In the genomic region with DNA sequence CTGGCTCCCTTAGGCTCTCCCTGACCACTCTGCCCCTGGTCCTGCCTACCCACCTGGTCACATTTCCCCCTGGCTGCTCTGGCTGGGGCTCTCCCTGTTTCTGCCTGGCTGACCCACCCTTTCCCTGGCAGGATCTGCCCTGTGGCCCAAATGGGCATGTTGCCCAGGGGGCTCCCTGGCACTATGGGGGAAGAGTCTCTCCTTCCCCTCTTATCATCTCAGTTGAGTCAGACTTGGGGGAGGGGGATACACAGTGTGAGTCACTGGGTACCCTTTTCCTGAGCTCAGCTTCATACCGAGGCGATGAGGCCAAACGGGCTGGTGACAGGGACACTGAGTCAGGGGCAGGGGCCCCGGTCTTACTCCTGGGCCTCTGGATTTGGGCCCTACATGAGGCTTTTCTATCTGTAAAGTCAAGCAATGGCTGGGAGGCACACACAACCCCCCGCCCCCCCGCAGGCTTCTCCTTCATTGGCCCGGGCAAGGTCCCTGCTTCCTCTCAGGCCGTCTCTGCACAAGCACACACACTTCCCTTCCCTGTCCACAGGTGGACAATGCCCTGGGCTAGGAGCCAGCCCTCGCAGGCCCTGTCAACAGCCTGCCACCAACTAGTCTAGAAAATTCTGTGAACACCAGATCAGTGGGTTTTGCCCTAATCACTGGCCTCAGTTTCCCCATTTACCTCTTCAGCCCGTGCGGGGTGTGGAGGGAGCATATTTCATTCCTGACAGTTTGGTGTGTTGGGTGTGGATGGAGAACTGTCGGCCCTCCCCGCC, we compare ENCODE assay signal across 9 cellular contexts. TPM values are rescaled to one million over a fixed set of nuclear protein-coding genes. Genes with fewer than 3 reads are reported as not detected.
DNase-seq lines count a peak whose midpoint lies in the region; ATAC-seq and TF ChIP-seq lines count a peak whose summit lies in the region.
"Had no signal": no experiment of that assay in that cellular context is flagged by ENCODE, and none has a peak within 500 bp of the region (broad histone marks: within the 10 kb centered on the region; RNA-seq: fewer than 3 reads in every experiment).

No MANE protein-coding gene starts in this region.

- no peak overlapping the region for H3K27ac Mint-ChIP-seq in activated CD8-positive, alpha-beta T cell treated with anti-CD3 and anti-CD28 coated beads for 36 hours
- no peak overlapping the region for H3K27ac Mint-ChIP-seq in activated CD8-positive, alpha-beta T cell treated with anti-CD3 and anti-CD28 coated beads, Interleukin-2, amount 10 ng/mL, durations not matched to agents 7 days and 5 days

- POLR2A ChIA-PET in activated CD8-positive, alpha-beta T cell treated with anti-CD3 and anti-CD28 coated beads for 36 hours (lab: Charles Lee), result no interaction called here
- POLR2A ChIA-PET in activated CD8-positive, alpha-beta T cell treated with anti-CD3 and anti-CD28 coated beads, Interleukin-2, amount 10 ng/mL, durations not matched to agents 7 days and 5 days (lab: Charles Lee), result no interaction called here

- H3K36me3 Mint-ChIP-seq in activated CD8-positive, alpha-beta T cell treated with anti-CD3 and anti-CD28 coated beads for 36 hours (ENCODE audit: low read depth), result no peaks in the 10 kb centered on the region
- no peaks in the 10 kb centered on the region for H3K36me3 Mint-ChIP-seq in activated CD8-positive, alpha-beta T cell treated with anti-CD3 and anti-CD28 coated beads, Interleukin-2, amount 10 ng/mL, durations not matched to agents 7 days and 5 days (ENCODE audit: low read depth)

- peaks cover 38% of the 10 kb centered on the region for H3K27me3 Mint-ChIP-seq in activated CD8-positive, alpha-beta T cell treated with anti-CD3 and anti-CD28 coated beads for 36 hours
- H3K27me3 Mint-ChIP-seq in activated CD8-positive, alpha-beta T cell treated with anti-CD3 and anti-CD28 coated beads, Interleukin-2, amount 10 ng/mL, durations not matched to agents 7 days and 5 days (ENCODE audit: low read depth), result peaks cover 34% of the 10 kb centered on the region

- H3K36me3 ChIP-seq in ascending aorta (no peaks in the 10 kb centered on the region), kidney epithelial cell (ENCODE audit: control insufficient read depth, insufficient read depth, low read length) (no peaks in the 10 kb centered on the region), upper lobe of left lung (no peaks in the 10 kb centered on the region)

- H3K4me1 ChIP-seq in ascending aorta (peaks cover 11 to 37% of the 10 kb centered on the region in 2 donors), upper lobe of left lung (peaks cover 20 to 45% (median 28%) of the 10 kb centered on the region in 4 donors)

- H3K27me3 ChIP-seq in ascending aorta, result no peaks in the 10 kb centered on the region
- no peaks in the 10 kb centered on the region for H3K27me3 ChIP-seq in kidney epithelial cell (ENCODE audit: control insufficient read depth, insufficient read depth, low read length)
- peaks cover 0 to 39% (median 18%) of the 10 kb centered on the region in 4 donors for H3K27me3 ChIP-seq in upper lobe of left lung

- H3K9me3 ChIP-seq in ascending aorta (no peaks in the 10 kb centered on the region), upper lobe of left lung (no peaks in the 10 kb centered on the region)

- WGBS in upper lobe of left lung, 2 donors, result 34 to 49% methylated on average over 6 to 9 of the region's 13 CpGs

- no peak for TF ChIP-seq POLR2A in upper lobe of left lung (IDR thresholded peaks at IDR 0.05)

- peaks cover 15% of the 10 kb centered on the region for H3K4me1 Mint-ChIP-seq in activated CD8-positive, alpha-beta T cell treated with anti-CD3 and anti-CD28 coated beads for 36 hours (ENCODE audit: low read depth)
- peaks cover 17% of the 10 kb centered on the region for H3K4me1 Mint-ChIP-seq in activated CD8-positive, alpha-beta T cell treated with anti-CD3 and anti-CD28 coated beads, Interleukin-2, amount 10 ng/mL, durations not matched to agents 7 days and 5 days (ENCODE audit: low read depth)

- CTCF ChIA-PET in activated CD8-positive, alpha-beta T cell treated with anti-CD3 and anti-CD28 coated beads for 36 hours (lab: Charles Lee), result no interaction called here
- CTCF ChIA-PET in activated CD8-positive, alpha-beta T cell treated with anti-CD3 and anti-CD28 coated beads, Interleukin-2, amount 10 ng/mL, durations not matched to agents 7 days and 5 days (lab: Charles Lee), result interaction anchor here (1.1 kb wide), 1 partner anchor 13 kb away, joined by 3 read pairs; no protein-coding TSS in a partner anchor

- TF ChIP-seq CTCF in activated CD8-positive, alpha-beta T cell treated with anti-CD3 and anti-CD28 coated beads for 36 hours (IDR thresholded peaks at IDR 0.05), result no peak
- TF ChIP-seq CTCF in ascending aorta (IDR thresholded peaks at IDR 0.05), result no peak
- TF ChIP-seq CTCF in kidney epithelial cell (IDR thresholded peaks at IDR 0.05; ENCODE audit: insufficient read depth, low read length, poor library complexity, severe bottlenecking), result no peak
- TF ChIP-seq CTCF in upper lobe of left lung (IDR thresholded peaks at IDR 0.05), result no peak

- no peaks in the 10 kb centered on the region for H3K9me3 Mint-ChIP-seq in activated CD8-positive, alpha-beta T cell treated with anti-CD3 and anti-CD28 coated beads for 36 hours
- H3K9me3 Mint-ChIP-seq in activated CD8-positive, alpha-beta T cell treated with anti-CD3 and anti-CD28 coated beads, Interleukin-2, amount 10 ng/mL, durations not matched to agents 7 days and 5 days (ENCODE audit: insufficient read depth), result no peaks in the 10 kb centered on the region

- DNase-seq in activated CD8-positive, alpha-beta T cell treated with anti-CD3 and anti-CD28 coated beads for 36 hours, result peak; percentile 16
- DNase-seq in activated CD8-positive, alpha-beta T cell treated with anti-CD3 and anti-CD28 coated beads, Interleukin-2, amount 10 ng/mL, durations not matched to agents 7 days and 5 days, result no peak
- DNase-seq in ascending aorta (ENCODE audit: low spot score in 2 of 2) (peak in 1 of 2 donors; percentile 80), kidney epithelial cell (ENCODE audit: low read depth) (no peak), upper lobe of left lung (no peak)
- DNase-seq: DND-41 had no signal

- intact Hi-C loops in activated CD8-positive, alpha-beta T cell treated with anti-CD3 and anti-CD28 coated beads for 36 hours (cut with micrococcal nuclease), result no loop called here
- intact Hi-C loops in ascending aorta (cut with DNase I), result loop anchor here (2.0 to 5.0 kb wide), 4 partner anchors 33 to 998 kb away; a partner anchor contains a TSS

- H3K4me3 ChIP-seq in ascending aorta (peak overlapping the region; percentile 71 to 88), kidney epithelial cell (ENCODE audit: low read depth, low read length) (peak overlapping the region; percentile 24), upper lobe of left lung (peak overlapping the region in 3 of 4 donors; percentile 38 to 47 (median 45))

- no peak for TF ChIP-seq EP300 in upper lobe of left lung (IDR thresholded peaks at IDR 0.05)

- no peak overlapping the region for H3K4me3 Mint-ChIP-seq in activated CD8-positive, alpha-beta T cell treated with anti-CD3 and anti-CD28 coated beads for 36 hours
- no peak overlapping the region for H3K4me3 Mint-ChIP-seq in activated CD8-positive, alpha-beta T cell treated with anti-CD3 and anti-CD28 coated beads, Interleukin-2, amount 10 ng/mL, durations not matched to agents 7 days and 5 days

- H3K27ac ChIP-seq in ascending aorta (peak overlapping the region; percentile 92 to 95), upper lobe of left lung (peak overlapping the region in 1 of 4 donors; percentile 35)

- no peak for ATAC-seq in activated CD8-positive, alpha-beta T cell treated with anti-CD3 and anti-CD28 coated beads for 36 hours
- ATAC-seq in activated CD8-positive, alpha-beta T cell treated with anti-CD3 and anti-CD28 coated beads, Interleukin-2, amount 10 ng/mL, durations not matched to agents 7 days and 5 days, result no peak
- ATAC-seq in upper lobe of left lung (ENCODE audit: low FRiP score in 2 of 2) (no peak), GM21423 (IDR thresholded peaks at IDR 0.05; ENCODE audit: unreplicated experiment) (no peak), HG02798 (IDR thresholded peaks at IDR 0.05; ENCODE audit: poor library complexity, unreplicated experiment) (no peak), HG03280 (IDR thresholded peaks at IDR 0.05; ENCODE audit: unreplicated experiment) (no peak)

RNA-seq across cellular contexts. Expression of a gene that starts 0.6 kb away (rescaled TPM):
- total RNA-seq in activated CD8-positive, alpha-beta T cell treated with anti-CD3 and anti-CD28 coated beads for 36 hours, result under 1 TPM; 0.14 to 0.16 TPM
- total RNA-seq in activated CD8-positive, alpha-beta T cell treated with anti-CD3 and anti-CD28 coated beads, Interleukin-2, amount 10 ng/mL, durations not matched to agents 7 days and 5 days, result not detected
- total RNA-seq in ascending aorta (117 TPM), kidney epithelial cell (243 and 267 TPM in 2 replicates), upper lobe of left lung (10 to 100 TPM in 1 of 6 donors, 1 to 10 TPM in 5; 2.1 to 19.6 (median 4.9) TPM)

RNA-seq across cellular contexts. Expression of a gene that starts 33.1 kb away (rescaled TPM):
- 100 to 1,000 TPM; 109 to 113 TPM for total RNA-seq in activated CD8-positive, alpha-beta T cell treated with anti-CD3 and anti-CD28 coated beads for 36 hours
- 100 to 1,000 TPM; 130 to 138 TPM for total RNA-seq in activated CD8-positive, alpha-beta T cell treated with anti-CD3 and anti-CD28 coated beads, Interleukin-2, amount 10 ng/mL, durations not matched to agents 7 days and 5 days
- total RNA-seq in ascending aorta (142 TPM), kidney epithelial cell (211 and 225 TPM in 2 replicates), upper lobe of left lung (100 to 1,000 TPM in 5 of 6 donors, 10 to 100 TPM in 1; 99.8 to 224 (median 156) TPM)

RNA-seq across cellular contexts. Expression of a gene that starts 37.8 kb away (rescaled TPM):
- 1 to 10 TPM; 7.6 to 9.6 TPM for total RNA-seq in activated CD8-positive, alpha-beta T cell treated with anti-CD3 and anti-CD28 coated beads for 36 hours
- total RNA-seq in activated CD8-positive, alpha-beta T cell treated with anti-CD3 and anti-CD28 coated beads, Interleukin-2, amount 10 ng/mL, durations not matched to agents 7 days and 5 days, result 1 to 10 TPM; 5.6 to 8.9 TPM
- total RNA-seq in ascending aorta (0.64 TPM), kidney epithelial cell (7.1 and 7.2 TPM in 2 replicates), upper lobe of left lung (1 to 10 TPM in 5 of 6 donors, under 1 TPM in 1; 0.46 to 7.2 (median 2.2) TPM)

RNA-seq across cellular contexts. Expression of a gene that starts 54.0 kb away (rescaled TPM):
- total RNA-seq in activated CD8-positive, alpha-beta T cell treated with anti-CD3 and anti-CD28 coated beads for 36 hours, result not detected
- not detected for total RNA-seq in activated CD8-positive, alpha-beta T cell treated with anti-CD3 and anti-CD28 coated beads, Interleukin-2, amount 10 ng/mL, durations not matched to agents 7 days and 5 days
- not detected for total RNA-seq in ascending aorta
- total RNA-seq in kidney epithelial cell, result not detected in 2 replicates
- total RNA-seq in upper lobe of left lung, result not detected

Comparison
In these comparisons a context has a peak if more than half of its experiments do, and no peak if none do; other contexts are left out.
1. H3K4me3 ChIP-seq: peak in every context shown above with its lines; median percentile 80 in ascending aorta; 45 in upper lobe of left lung; 24 in kidney epithelial cell.